Comparison of ENCODE assay signal across 8 cellular contexts in genomic region chr22:50530857-50531545, GRCh38. TPM values are rescaled to one million over a fixed set of nuclear protein-coding genes. Genes with fewer than 3 reads are reported as not detected.
A peak's percentile ranks its signal among the peaks of the same experiment; 100 is the strongest.
DNase-seq lines count a peak whose midpoint lies in the region; ATAC-seq and TF ChIP-seq lines count a peak whose summit lies in the region.

No MANE protein-coding gene starts in this region.

- peak overlapping the region; percentile 99 for H3K27ac Mint-ChIP-seq in activated B cell treated with CpG ODN at 0.5 μM for 24 hours

- POLR2A ChIA-PET in activated B cell treated with CpG ODN at 0.5 μM for 24 hours (lab: Charles Lee): interaction anchor here (0.6 to 13.6 kb wide), 12 partner anchors 14 to 340 kb away, joined by 3 to 946 read pairs (median 6); partner anchors contain the start of genes ADM2, CHKB, KLHDC7B and LMF2

- H3K27ac ChIP-seq in left lung: peak overlapping the region; percentile 99

- H3K4me3 Mint-ChIP-seq in activated B cell treated with CpG ODN at 0.5 μM for 24 hours: peak overlapping the region; percentile 92

- H3K4me3 ChIP-seq in GM08714 (ENCODE audit: low read length) (peak overlapping the region; percentile 79), left lung (peak overlapping the region; percentile 71 to 85)

- peak; percentile 84 for DNase-seq in LoVo (ENCODE audit: low spot score)
- peak; percentile 86 for DNase-seq in activated B cell treated with CpG ODN at 0.5 μM for 24 hours
- DNase-seq in central memory CD4-positive, alpha-beta T cell: peak; percentile 69
- DNase-seq in left lung: peak; percentile 95 to 99
- DNase-seq in stimulated activated CD4-positive, alpha-beta T cell treated with anti-CD3 and anti-CD28 coated beads, Interleukin-4, amount 100 ng/mL, for 24 hours: peak; percentile 86

- H3K4me1 ChIP-seq in left lung: peaks cover 6 to 70% of the 10 kb centered on the region in 2 donors

- H3K27me3 Mint-ChIP-seq in activated B cell treated with CpG ODN at 0.5 μM for 24 hours: no peaks in the 10 kb centered on the region

- CTCF ChIA-PET in activated B cell treated with CpG ODN at 0.5 μM for 24 hours (lab: Charles Lee): interaction anchor here (0.7 to 1.4 kb wide), 4 partner anchors 9 to 32 kb away, joined by 3 to 4 read pairs (median 3); partner anchors contain the start of gene SYCE3

- H3K9me3 ChIP-seq in left lung: no peaks in the 10 kb centered on the region

- ATAC-seq in activated B cell treated with CpG ODN at 0.5 μM for 24 hours (ENCODE audit: low read depth): peak; percentile 53
- ATAC-seq in left lung: peak; percentile 57
- no peak for ATAC-seq in HG02840 (IDR thresholded peaks at IDR 0.05; ENCODE audit: low FRiP score, unreplicated experiment)
- no peak for ATAC-seq in GM18520 (IDR thresholded peaks at IDR 0.05; ENCODE audit: unreplicated experiment)

- no peaks in the 10 kb centered on the region for H3K27me3 ChIP-seq in left lung

- peaks cover 12% of the 10 kb centered on the region for H3K36me3 Mint-ChIP-seq in activated B cell treated with CpG ODN at 0.5 μM for 24 hours (ENCODE audit: low read depth)

- intact Hi-C loops in activated B cell treated with CpG ODN at 0.5 μM for 24 hours (cut with micrococcal nuclease) (loop anchor here (1.0 to 2.0 kb wide), 6 partner anchors 8 to 340 kb away; partner anchors contain the start of genes CHKB, SBF1 and SYCE3), left lung (cut with DNase I) (no loop called here)

- TF ChIP-seq CTCF in activated B cell treated with CpG ODN at 0.5 μM for 24 hours (IDR thresholded peaks at IDR 0.05): no peak
- no peak for TF ChIP-seq CTCF in left lung (IDR thresholded peaks at IDR 0.05)

- peaks cover 55% of the 10 kb centered on the region for H3K4me1 Mint-ChIP-seq in activated B cell treated with CpG ODN at 0.5 μM for 24 hours

- H3K9me3 Mint-ChIP-seq in activated B cell treated with CpG ODN at 0.5 μM for 24 hours: no peaks in the 10 kb centered on the region

- peaks cover 0 to 20% of the 10 kb centered on the region in 2 donors for H3K36me3 ChIP-seq in left lung

RNA-seq across cellular contexts. Expression of gene TYMP, which starts 1.2 kb away (rescaled TPM):
- total RNA-seq in activated B cell treated with CpG ODN at 0.5 μM for 24 hours (91.8 and 92.9 TPM in 2 replicates), left lung (100 to 1,000 TPM; 130 to 256 TPM)

RNA-seq across cellular contexts. Expression of gene SCO2, which starts 5.6 kb away (rescaled TPM):
- total RNA-seq in activated B cell treated with CpG ODN at 0.5 μM for 24 hours (7.1 and 11.6 TPM in 2 replicates), left lung (1 to 10 TPM; 2.3 to 3.1 TPM)

RNA-seq across cellular contexts. Expression of gene KLHDC7B, which starts 14.7 kb away (rescaled TPM):
- total RNA-seq in activated B cell treated with CpG ODN at 0.5 μM for 24 hours (4.9 and 5.2 TPM in 2 replicates), left lung (under 1 TPM; 0.29 to 0.73 TPM)

RNA-seq across cellular contexts. Expression of gene NCAPH2, which starts 23.0 kb away (rescaled TPM):
- total RNA-seq in activated B cell treated with CpG ODN at 0.5 μM for 24 hours: 63.9 and 68.2 TPM in 2 replicates
- 10 to 100 TPM; 45.5 to 50.1 TPM for total RNA-seq in left lung

RNA-seq across cellular contexts. Expression of gene LMF2, which starts 23.5 kb away (rescaled TPM):
- total RNA-seq in activated B cell treated with CpG ODN at 0.5 μM for 24 hours (76.6 and 81.0 TPM in 2 replicates), left lung (10 to 100 TPM; 73.1 to 76.4 TPM)

Comparison
In these comparisons a context has a peak if more than half of its experiments do, and no peak if none do; other contexts are left out.
1. ATAC-seq: peak in activated B cell treated with CpG ODN at 0.5 μM for 24 hours (single experiment) and left lung (single experiment); none in HG02840 (single experiment) and GM18520 (single experiment).
2. Peak in every context shown above with its lines, with median percentiles within 50 percentile points of each other: DNase-seq.